ENCODE assay signal across 7 cellular contexts in genomic region chr3:56799251-56799882, GRCh38. TPM values are rescaled to one million over a fixed set of nuclear protein-coding genes. Genes with fewer than 3 reads are reported as not detected.
DNase-seq lines count a peak whose midpoint lies in the region; ATAC-seq and TF ChIP-seq lines count a peak whose summit lies in the region.

No MANE protein-coding gene starts in this region.

- intact Hi-C loops in lower lobe of right lung (cut with DNase I) = no loop called here

- no peaks in the 10 kb centered on the region for H4K20me1 ChIP-seq in MM.1S (ENCODE audit: insufficient read depth, low read length)

- H3K4me3 ChIP-seq in MM.1S (ENCODE audit: low read length) (peak overlapping the region; percentile 87), coronary artery (peak overlapping the region; percentile 36), lower lobe of right lung (peak overlapping the region; percentile 89), thymus (ENCODE audit: low read length) (peak overlapping the region; percentile 47)

- H3K27me3 ChIP-seq in MM.1S (replicated peaks; ENCODE audit: insufficient read depth, low read length) (no peaks in the 10 kb centered on the region), lower lobe of right lung (ENCODE audit: low read depth) (no peaks in the 10 kb centered on the region), thymus (ENCODE audit: control insufficient read depth, insufficient read depth) (no peaks in the 10 kb centered on the region)

- WGBS in thymus = 3% methylated on average over 7 of the region's 7 CpGs

- peaks cover 18% of the 10 kb centered on the region; the same call in 1 of the 2 replicates for H3K79me2 ChIP-seq in MM.1S (ENCODE audit: low read length)

- no peaks in the 10 kb centered on the region for H3K9me2 ChIP-seq in MM.1S (replicated peaks; ENCODE audit: insufficient read depth, low read length)

- ATAC-seq in lower lobe of right lung = peak in 1 of 2 donors; percentile 40

- H3K4me1 ChIP-seq in MM.1S (ENCODE audit: low read length) (peaks cover 27% of the 10 kb centered on the region), lower lobe of right lung (peaks cover 61% of the 10 kb centered on the region), thymus (ENCODE audit: control insufficient read depth, insufficient read depth, low read length) (peaks cover 22% of the 10 kb centered on the region)

- H3K9ac ChIP-seq in MM.1S (ENCODE audit: low read length) = no peak overlapping the region; the same call in 1 of the 2 replicates

- H3K27ac ChIP-seq in MM.1S (ENCODE audit: low read length) = no peak overlapping the region
- H3K27ac ChIP-seq in coronary artery = peak overlapping the region in 1 of 2 donors; percentile 70
- peak overlapping the region; percentile 77 for H3K27ac ChIP-seq in lower lobe of right lung
- peak overlapping the region; percentile 71 for H3K27ac ChIP-seq in thymus (ENCODE audit: low read depth)

- DNase-seq in GM03348 (ENCODE audit: low spot score) = peak; percentile 56
- peak; percentile 82 for DNase-seq in MM.1S
- peak; percentile 60 for DNase-seq in SK-N-DZ (ENCODE audit: low spot score)
- DNase-seq in coronary artery (ENCODE audit: low spot score) = no peak
- no peak for DNase-seq in lower lobe of right lung
- DNase-seq in stimulated activated CD4-positive, alpha-beta T cell treated with anti-CD3 and anti-CD28 coated beads, Interleukin-12 subunit alpha, Interleukin-12 subunit beta, amount 100 ng/mL, for 4 hours = no peak

- H3K36me3 ChIP-seq in MM.1S (replicated peaks; ENCODE audit: insufficient read depth, low read length) (no peaks in the 10 kb centered on the region), lower lobe of right lung (no peaks in the 10 kb centered on the region), thymus (ENCODE audit: control insufficient read depth, insufficient read depth) (peaks cover 3% of the 10 kb centered on the region)

- H3F3A ChIP-seq in MM.1S (ENCODE audit: insufficient read depth, low read length) = peaks cover 22% of the 10 kb centered on the region

- TF ChIP-seq CTCF in MM.1S (IDR thresholded peaks at IDR 0.05; ENCODE audit: low read length) (peak; percentile 62), coronary artery (IDR thresholded peaks at IDR 0.05) (peak; percentile 39), lower lobe of right lung (IDR thresholded peaks at IDR 0.05) (peak; percentile 64)

- H3K4me2 ChIP-seq in MM.1S (ENCODE audit: low read depth, low read length) = peak overlapping the region; percentile 92

- H2AFZ ChIP-seq in MM.1S (ENCODE audit: low read length) = peak overlapping the region; percentile 33; the same call in 1 of the 2 replicates

- H3K9me3 ChIP-seq in MM.1S (replicated peaks; ENCODE audit: insufficient read depth, low read length) (no peaks in the 10 kb centered on the region), lower lobe of right lung (no peaks in the 10 kb centered on the region), thymus (ENCODE audit: control insufficient read depth) (no peaks in the 10 kb centered on the region)

RNA-seq across cellular contexts. Expression of gene ARHGEF3, which starts 2.4 kb away (rescaled TPM):
- 2.7 and 5.7 TPM in 2 replicates for polyA plus RNA-seq in SK-N-DZ (2014; cell fraction: cytosol; rRNA removed)
- 3.4 and 4.6 TPM in 2 replicates for polyA plus RNA-seq in SK-N-DZ (2014; cell fraction: nucleus; rRNA removed)
- 48.0 TPM for total RNA-seq in lower lobe of right lung
- polyA plus RNA-seq in thymus = 31.5 TPM

Comparison
In these comparisons a context has a peak if more than half of its experiments do, and no peak if none do; other contexts are left out.
1. DNase-seq: peak in GM03348 (single experiment), MM.1S (single experiment) and SK-N-DZ (single experiment); none in coronary artery (single experiment), lower lobe of right lung (single experiment) and stimulated activated CD4-positive, alpha-beta T cell treated with anti-CD3 and anti-CD28 coated beads, Interleukin-12 subunit alpha, Interleukin-12 subunit beta, amount 100 ng/mL, for 4 hours (single experiment).
2. H3K4me3 ChIP-seq: peak in every context shown above with its lines; median percentile 89 in lower lobe of right lung; 87 in MM.1S; 47 in thymus; 36 in coronary artery.
3. Peak in every context shown above with its lines, with median percentiles within 50 percentile points of each other: CTCF ChIP-seq.